In the genomic region with DNA sequence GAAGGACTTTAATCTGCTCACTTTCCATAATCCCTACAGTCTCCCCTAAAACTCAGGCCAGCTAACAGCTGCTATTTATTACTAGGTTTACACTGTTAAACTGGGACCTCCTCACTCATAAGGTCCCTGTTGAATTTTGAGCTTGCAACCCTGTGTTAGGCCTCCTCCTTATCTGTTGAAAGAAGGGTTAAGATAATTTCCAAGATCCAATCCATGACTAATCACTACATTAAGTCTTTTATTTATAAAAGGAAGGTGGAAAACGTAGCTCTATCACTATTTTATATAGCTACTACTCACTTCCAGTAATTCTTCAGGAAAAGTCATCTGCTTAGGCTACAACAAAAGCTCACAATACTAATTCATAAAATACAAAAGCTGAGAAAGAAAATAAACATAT, we compare ENCODE assay signal across 14 cellular contexts.
"Had no signal": no experiment of that assay in that cellular context is flagged by ENCODE, and none has a peak within 500 bp of the region (broad histone marks: within the 10 kb centered on the region; RNA-seq: fewer than 3 reads in every experiment).

No MANE protein-coding gene starts in this region.

- H3K4me3 ChIP-seq: ascending aorta, cardiac muscle cell, colonic mucosa, neural progenitor cell, ovary, thyroid gland, uterus had no signal

- H3K27ac Mint-ChIP-seq: activated CD4-positive, alpha-beta memory T cell treated with anti-CD3 and anti-CD28 coated beads, Interleukin-2, amount 10 ng/mL, durations not matched to agents 7 days and 5 days; activated T-cell treated with anti-CD3 and anti-CD28 coated beads, Interleukin-2, amount 50 U/mL, for 72 hours; mesothelial cell of epicardium; neural progenitor cell had no signal

- H3K9ac ChIP-seq: neural progenitor cell had no signal

- H3K36me3 ChIP-seq: ascending aorta, cardiac muscle cell, colonic mucosa, neural progenitor cell, ovary, thyroid gland, uterus had no signal

- H3K4me1 Mint-ChIP-seq: activated CD4-positive, alpha-beta memory T cell treated with anti-CD3 and anti-CD28 coated beads, Interleukin-2, amount 10 ng/mL, durations not matched to agents 7 days and 5 days had no signal

- H3K4me3 Mint-ChIP-seq: activated CD4-positive, alpha-beta memory T cell treated with anti-CD3 and anti-CD28 coated beads, Interleukin-2, amount 10 ng/mL, durations not matched to agents 7 days and 5 days; activated T-cell treated with anti-CD3 and anti-CD28 coated beads, Interleukin-2, amount 50 U/mL, for 72 hours; mesothelial cell of epicardium; neural progenitor cell had no signal

- H3K4me1 ChIP-seq: ascending aorta, colonic mucosa, thyroid gland, uterus had no signal

- DNase-seq: activated CD4-positive, alpha-beta memory T cell treated with anti-CD3 and anti-CD28 coated beads, Interleukin-2, amount 10 ng/mL, durations not matched to agents 7 days and 5 days; activated CD8-positive, alpha-beta memory T cell treated with anti-CD3 and anti-CD28 coated beads, Interleukin-2, amount 50 U/mL, for 4 hours; activated naive CD4-positive, alpha-beta T cell; activated T-cell treated with anti-CD3 and anti-CD28 coated beads, Interleukin-2, amount 50 U/mL, for 72 hours; colonic mucosa; effector CD4-positive, alpha-beta T cell; hypothalamus; ovary; thyroid gland; uterus had no signal

- H3K27me3 ChIP-seq: ascending aorta, cardiac muscle cell, colonic mucosa, neural progenitor cell, ovary, thyroid gland, uterus had no signal

- H2AFZ ChIP-seq: neural progenitor cell had no signal

- H3K27ac ChIP-seq: ascending aorta, cardiac muscle cell, colonic mucosa, neural progenitor cell, ovary, thyroid gland, uterus had no signal

- H3K4me2 ChIP-seq: neural progenitor cell had no signal

- ATAC-seq: activated T-cell treated with anti-CD3 and anti-CD28 coated beads, Interleukin-2, amount 50 U/mL, for 72 hours had no signal

- H3K9me3 ChIP-seq: ascending aorta, colonic mucosa, ovary, thyroid gland, uterus had no signal

- H3K9me3 Mint-ChIP-seq: activated CD4-positive, alpha-beta memory T cell treated with anti-CD3 and anti-CD28 coated beads, Interleukin-2, amount 10 ng/mL, durations not matched to agents 7 days and 5 days; activated T-cell treated with anti-CD3 and anti-CD28 coated beads, Interleukin-2, amount 50 U/mL, for 72 hours; mesothelial cell of epicardium; neural progenitor cell had no signal
